ENCODE assay signal across 23 cellular contexts in the genomic region with DNA sequence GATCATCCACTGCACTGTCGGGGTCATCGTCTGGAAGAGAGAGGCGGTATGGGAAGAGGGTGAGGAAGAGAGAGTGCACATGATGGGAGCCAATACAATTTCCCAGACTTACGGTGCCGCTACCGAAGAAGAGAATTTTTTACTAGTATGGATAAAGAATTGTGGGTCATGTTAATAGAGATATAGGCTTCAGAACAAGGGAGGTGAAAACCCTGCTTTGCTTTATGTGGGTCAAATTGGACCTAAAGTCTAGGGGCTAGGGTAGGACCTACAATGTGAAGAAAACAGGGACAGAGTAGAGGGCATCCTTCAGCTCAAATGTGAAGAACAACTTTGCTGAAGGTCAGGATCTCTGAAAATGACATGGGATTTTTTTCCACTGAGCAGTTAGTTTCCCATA. TPM values are rescaled to one million over a fixed set of nuclear protein-coding genes. Genes with fewer than 3 reads are reported as not detected.
"Had no signal": no experiment of that assay in that cellular context is flagged by ENCODE, and none has a peak within 500 bp of the region (broad histone marks: within the 10 kb centered on the region; RNA-seq: fewer than 3 reads in every experiment).

No MANE protein-coding gene starts in this region.

- H3K4me1 Mint-ChIP-seq: naive thymus-derived CD8-positive, alpha-beta T cell; stimulated activated naive CD8-positive, alpha-beta T cell treated with anti-CD3 and anti-CD28 coated beads, Interleukin-15, amount 100 ng/mL, for 72 hours had no signal

- ATAC-seq: esophagus mucosa; heart left ventricle; left colon; left ventricle myocardium superior; naive thymus-derived CD8-positive, alpha-beta T cell; pancreas; psoas muscle; stimulated activated naive B cell treated with anti-CD40 and anti-IgM and Interleukin-4, amounts not matched to agents 10 μg/mL and 1 μg/mL and 100 μg/mL, for 72 hours; stimulated activated naive CD8-positive, alpha-beta T cell treated with anti-CD3 and anti-CD28 coated beads, Interleukin-15, amount 100 ng/mL, for 72 hours; upper lobe of right lung had no signal

- H3K9me3 Mint-ChIP-seq: naive thymus-derived CD8-positive, alpha-beta T cell; stimulated activated naive CD8-positive, alpha-beta T cell treated with anti-CD3 and anti-CD28 coated beads, Interleukin-15, amount 100 ng/mL, for 72 hours had no signal

- H3K4me3 Mint-ChIP-seq: stimulated activated naive B cell treated with anti-CD40 and anti-IgM and Interleukin-4, amounts not matched to agents 10 μg/mL and 1 μg/mL and 100 μg/mL, for 72 hours; stimulated activated naive CD8-positive, alpha-beta T cell treated with anti-CD3 and anti-CD28 coated beads, Interleukin-15, amount 100 ng/mL, for 72 hours had no signal

- DNase-seq: central memory CD4-positive, alpha-beta T cell; effector memory CD4-positive, alpha-beta T cell; heart left ventricle; left colon; left ventricle myocardium superior; mammary epithelial cell; nucleus accumbens; retina; stimulated activated CD4-positive, alpha-beta T cell treated with anti-CD3 and anti-CD28 coated beads, Interleukin-15, amount 100 ng/mL, for 24 hours; stimulated activated CD4-positive, alpha-beta T cell treated with anti-CD3 and anti-CD28 coated beads, Interleukin-2, amount 100 ng/mL, for 24 hours; stimulated activated CD4-positive, alpha-beta T cell treated with anti-CD3 and anti-CD28 coated beads, Interleukin-4, amount 100 ng/mL, for 4 hours; stimulated activated naive B cell treated with anti-CD40 and anti-IgM and Interleukin-4, amounts not matched to agents 10 μg/mL and 1 μg/mL and 100 μg/mL, for 72 hours; stimulated activated naive CD8-positive, alpha-beta T cell treated with anti-CD3 and anti-CD28 coated beads, Interleukin-15, amount 100 ng/mL, for 72 hours; upper lobe of right lung had no signal

- H3K4me1 ChIP-seq: pancreas, psoas muscle, spleen had no signal

- H3K27ac Mint-ChIP-seq: stimulated activated naive B cell treated with anti-CD40 and anti-IgM and Interleukin-4, amounts not matched to agents 10 μg/mL and 1 μg/mL and 100 μg/mL, for 72 hours; stimulated activated naive CD8-positive, alpha-beta T cell treated with anti-CD3 and anti-CD28 coated beads, Interleukin-15, amount 100 ng/mL, for 72 hours had no signal

- H3K36me3 Mint-ChIP-seq: naive thymus-derived CD8-positive, alpha-beta T cell had no signal

- H3K4me3 ChIP-seq: heart left ventricle, pancreas, psoas muscle, spleen, upper lobe of right lung had no signal

- H3K9me3 ChIP-seq: pancreas, psoas muscle, upper lobe of right lung had no signal

- H3K27ac ChIP-seq: pancreas, psoas muscle had no signal

- H3K36me3 ChIP-seq: heart left ventricle, pancreas, spleen, upper lobe of right lung had no signal

- FAIRE-seq: endometrium, frontal cortex, pancreas had no signal

- H3K27me3 ChIP-seq: heart left ventricle, pancreas, upper lobe of right lung had no signal

RNA-seq across cellular contexts. Expression of a gene that starts 29.9 kb away (rescaled TPM):
- total RNA-seq: left ventricle myocardium superior, skeletal muscle tissue, subcutaneous adipose tissue had no signal
